In genomic region chr2:170932166-170932565, GRCh38 we compare ENCODE assay signal across 16 cellular contexts. TPM values are rescaled to one million over a fixed set of nuclear protein-coding genes. Genes with fewer than 3 reads are reported as not detected.
DNase-seq lines count a peak whose midpoint lies in the region; ATAC-seq and TF ChIP-seq lines count a peak whose summit lies in the region.
"Had no signal": no experiment of that assay in that cellular context is flagged by ENCODE, and none has a peak within 500 bp of the region (broad histone marks: within the 10 kb centered on the region; RNA-seq: fewer than 3 reads in every experiment).

No MANE protein-coding gene starts in this region.

- peaks cover 0 to 45% (median 21%) of the 10 kb centered on the region in 4 donors for H3K4me1 ChIP-seq in tibial artery

- H3K4me3 ChIP-seq in tibial artery: no peak overlapping the region
- H3K4me3 ChIP-seq: body of pancreas, right atrium auricular region had no signal

- H3K27ac ChIP-seq in tibial artery: no peak overlapping the region
- H3K27ac ChIP-seq: body of pancreas, right atrium auricular region had no signal

- intact Hi-C loops in tibial artery (cut with DNase I; ENCODE audit: low total_unique reads): loop anchor here (5.0 to 10.0 kb wide), 2 partner anchors 40 to 887 kb away; no protein-coding TSS in a partner anchor

- H3K27me3 ChIP-seq in tibial artery: no peaks in the 10 kb centered on the region
- H3K27me3 ChIP-seq: body of pancreas, right atrium auricular region had no signal

- H3K27me3 Mint-ChIP-seq in activated T-cell treated with anti-CD3 and anti-CD28 coated beads, Interleukin-2, amount 50 U/mL, for 24 hours: no peaks in the 10 kb centered on the region
- no peaks in the 10 kb centered on the region; the same call in 1 of the 2 replicates for H3K27me3 Mint-ChIP-seq in HFFc6 (ENCODE audit: insufficient read depth)
- H3K27me3 Mint-ChIP-seq in activated naive CD8-positive, alpha-beta T cell treated with anti-CD3 and anti-CD28 coated beads for 36 hours: no peaks in the 10 kb centered on the region
- peaks cover 7% of the 10 kb centered on the region for H3K27me3 Mint-ChIP-seq in nephron progenitor cell (ENCODE audit: low read depth, poor library complexity)
- H3K27me3 Mint-ChIP-seq: memory B cell had no signal

- ATAC-seq in GM21367 (IDR thresholded peaks at IDR 0.05; ENCODE audit: unreplicated experiment) (no peak), GM21619 (IDR thresholded peaks at IDR 0.05; ENCODE audit: unreplicated experiment) (no peak)
- ATAC-seq: body of pancreas, Panc1 had no signal

- DNase-seq in activated T-cell treated with anti-CD3 and anti-CD28 coated beads, Interleukin-2, amount 50 U/mL, for 24 hours: no peak
- no peak for DNase-seq in activated T-cell treated with anti-CD3 and anti-CD28 coated beads, Interleukin-2, amount 50 U/mL, for 48 hours
- DNase-seq in HFFc6 (no peak), nephron progenitor cell (no peak), tibial artery (no peak)
- DNase-seq in activated naive CD8-positive, alpha-beta T cell treated with anti-CD3 and anti-CD28 coated beads for 36 hours: no peak
- DNase-seq: body of pancreas, H7, NCI-H187, nucleus accumbens, SK-N-SH had no signal

- TF ChIP-seq CTCF in HFFc6 (IDR thresholded peaks at IDR 0.05) (no peak), nephron progenitor cell (IDR thresholded peaks at IDR 0.05) (no peak), tibial artery (IDR thresholded peaks at IDR 0.05) (no peak)

- peaks cover 60% of the 10 kb centered on the region for H3K4me1 Mint-ChIP-seq in activated T-cell treated with anti-CD3 and anti-CD28 coated beads, Interleukin-2, amount 50 U/mL, for 24 hours (ENCODE audit: low read depth)
- H3K4me1 Mint-ChIP-seq in HFFc6 (ENCODE audit: low read depth) (peaks cover 43% of the 10 kb centered on the region), nephron progenitor cell (peaks cover 36% of the 10 kb centered on the region)
- peaks cover 43% of the 10 kb centered on the region for H3K4me1 Mint-ChIP-seq in activated naive CD8-positive, alpha-beta T cell treated with anti-CD3 and anti-CD28 coated beads for 36 hours

- H3K4me3 Mint-ChIP-seq in activated T-cell treated with anti-CD3 and anti-CD28 coated beads, Interleukin-2, amount 50 U/mL, for 24 hours: peak overlapping the region; percentile 53
- H3K4me3 Mint-ChIP-seq in HFFc6 (peak overlapping the region; percentile 68), nephron progenitor cell (peak overlapping the region; percentile 61)
- H3K4me3 Mint-ChIP-seq in activated naive CD8-positive, alpha-beta T cell treated with anti-CD3 and anti-CD28 coated beads for 36 hours: peak overlapping the region; percentile 22
- H3K4me3 Mint-ChIP-seq: memory B cell had no signal

- no peaks in the 10 kb centered on the region for H3K9me3 Mint-ChIP-seq in activated T-cell treated with anti-CD3 and anti-CD28 coated beads, Interleukin-2, amount 50 U/mL, for 24 hours
- H3K9me3 Mint-ChIP-seq in HFFc6: no peaks in the 10 kb centered on the region
- peaks cover 3% of the 10 kb centered on the region for H3K9me3 Mint-ChIP-seq in activated naive CD8-positive, alpha-beta T cell treated with anti-CD3 and anti-CD28 coated beads for 36 hours
- peaks cover 7% of the 10 kb centered on the region for H3K9me3 Mint-ChIP-seq in nephron progenitor cell
- H3K9me3 Mint-ChIP-seq: memory B cell had no signal

- H3K27ac Mint-ChIP-seq in activated T-cell treated with anti-CD3 and anti-CD28 coated beads, Interleukin-2, amount 50 U/mL, for 24 hours: peak overlapping the region; percentile 74
- H3K27ac Mint-ChIP-seq in HFFc6 (no peak overlapping the region; the same call in 1 of the 2 replicates), nephron progenitor cell (peak overlapping the region; percentile 49)
- no peak overlapping the region for H3K27ac Mint-ChIP-seq in activated naive CD8-positive, alpha-beta T cell treated with anti-CD3 and anti-CD28 coated beads for 36 hours
- H3K27ac Mint-ChIP-seq: memory B cell had no signal

- no peaks in the 10 kb centered on the region for H3K9me3 ChIP-seq in tibial artery
- H3K9me3 ChIP-seq: body of pancreas, right atrium auricular region, SK-N-SH had no signal

- H3K36me3 Mint-ChIP-seq in activated T-cell treated with anti-CD3 and anti-CD28 coated beads, Interleukin-2, amount 50 U/mL, for 24 hours (ENCODE audit: low read depth): peaks cover 65% of the 10 kb centered on the region
- H3K36me3 Mint-ChIP-seq in HFFc6 (ENCODE audit: low read depth): peaks cover 18% of the 10 kb centered on the region
- peaks cover 29% of the 10 kb centered on the region for H3K36me3 Mint-ChIP-seq in activated naive CD8-positive, alpha-beta T cell treated with anti-CD3 and anti-CD28 coated beads for 36 hours
- H3K36me3 Mint-ChIP-seq in nephron progenitor cell (ENCODE audit: low read depth): peaks cover 30% of the 10 kb centered on the region

- H3K36me3 ChIP-seq in tibial artery: peaks cover 0 to 5% (median 3%) of the 10 kb centered on the region in 3 donors
- H3K36me3 ChIP-seq: right atrium auricular region had no signal

RNA-seq across cellular contexts. Expression of gene GORASP2, which starts 3.1 kb away (rescaled TPM):
- total RNA-seq in HFFc6 (2021; fragmentation: NEBNext Ultra II Directional; extraction: Animal tissue kit (Norgen Biotek cat#: 25700)): 100 to 1,000 TPM; 113 to 124 (median 120) TPM
- total RNA-seq in activated naive CD8-positive, alpha-beta T cell treated with anti-CD3 and anti-CD28 coated beads for 36 hours: 10 to 100 TPM; 84.5 to 95.0 TPM

Comparison
In these comparisons a context has a peak if more than half of its experiments do, and no peak if none do; other contexts are left out.
1. H3K27ac Mint-ChIP-seq: peak in activated T-cell treated with anti-CD3 and anti-CD28 coated beads, Interleukin-2, amount 50 U/mL, for 24 hours (single experiment) and nephron progenitor cell (single experiment); none in HFFc6 (single experiment) and activated naive CD8-positive, alpha-beta T cell treated with anti-CD3 and anti-CD28 coated beads for 36 hours (single experiment).
2. Peak in every context shown above with its lines, with median percentiles within 50 percentile points of each other: H3K4me3 Mint-ChIP-seq.